26 cellular contexts compared by ENCODE assay signal in genomic region chr20:18322551-18322950, GRCh38.
"Had no signal": no experiment of that assay in that cellular context is flagged by ENCODE, and none has a peak within 500 bp of the region (broad histone marks: within the 10 kb centered on the region; RNA-seq: fewer than 3 reads in every experiment).

No MANE protein-coding gene starts in this region.

- H3K9me3 ChIP-seq: body of pancreas, SJSA1 had no signal

- ATAC-seq: activated CD8-positive, alpha-beta memory T cell treated with anti-CD3 and anti-CD28 coated beads, Interleukin-2, amount 10 ng/mL, durations not matched to agents 7 days and 5 days; activated naive CD4-positive, alpha-beta T cell treated with anti-CD3 and anti-CD28 coated beads, Interleukin-2, amount 50 U/mL, for 72 hours; activated naive CD8-positive, alpha-beta T cell treated with anti-CD3 and anti-CD28 coated beads, Interleukin-2, amount 50 U/mL, for 24 hours; body of pancreas; PC-3 had no signal

- DNase-seq: activated B cell treated with CpG ODN at 0.5 μM for 24 hours; activated CD4-positive, alpha-beta T cell treated with anti-CD3 and anti-CD28 coated beads for 1 hour; activated CD4-positive, alpha-beta T cell treated with anti-CD3 and anti-CD28 coated beads, Interleukin-2, amount 10 ng/mL, durations not matched to agents 24 days and 14 days; activated CD4-positive, alpha-beta T cell treated with anti-CD3 and anti-CD28 coated beads, Interleukin-2, amount 50 U/mL, for 48 hours; activated CD8-positive, alpha-beta memory T cell treated with anti-CD3 and anti-CD28 coated beads, Interleukin-2, amount 10 ng/mL, durations not matched to agents 7 days and 5 days; activated effector memory CD4-positive, alpha-beta T cell treated with Interleukin-2 at 50 U/mL for 16 hours; activated naive CD4-positive, alpha-beta T cell treated with Interleukin-2 at 50 U/mL for 16 hours; activated naive CD8-positive, alpha-beta T cell treated with anti-CD3 and anti-CD28 coated beads, Interleukin-2, amount 50 U/mL, for 24 hours; activated T-cell treated with anti-CD3 and anti-CD28 coated beads, Interleukin-2, amount 50 U/mL, for 24 hours; amniotic stem cell; body of pancreas; central memory CD4-positive, alpha-beta T cell; Karpas-422; NCI-H1105 treated with DMSO at 0.1 percent for 48 hours; NCI-H1436 treated with DMSO at 0.1 percent for 48 hours; NCI-H187; NCI-H2081; NCI-H524; PC-3; SHP77 had no signal

- H3K27ac Mint-ChIP-seq: activated B cell treated with CpG ODN at 0.5 μM for 24 hours; activated CD4-positive, alpha-beta T cell treated with anti-CD3 and anti-CD28 coated beads, Interleukin-2, amount 10 ng/mL, durations not matched to agents 24 days and 14 days; activated CD8-positive, alpha-beta memory T cell treated with anti-CD3 and anti-CD28 coated beads, Interleukin-2, amount 10 ng/mL, durations not matched to agents 7 days and 5 days; activated naive CD4-positive, alpha-beta T cell treated with anti-CD3 and anti-CD28 coated beads, Interleukin-2, amount 50 U/mL, for 72 hours; activated naive CD8-positive, alpha-beta T cell treated with anti-CD3 and anti-CD28 coated beads, Interleukin-2, amount 50 U/mL, for 24 hours; activated T-cell treated with anti-CD3 and anti-CD28 coated beads, Interleukin-2, amount 50 U/mL, for 24 hours; activated T-helper 1 cell treated with anti-CD3 and anti-CD28 coated beads, Interleukin-12 subunit alpha, Interleukin-12 subunit beta, Interleukin-2, Interleukin-4 antibody, amounts not matched to agents 30 ng/mL and 10 ng/mL and 1 ng/mL, durations not matched to agents 14 hours and 24 hours and 36 hours; T-helper 1 cell treated with Interleukin-12 subunit alpha and Interleukin-12 subunit beta and Interleukin-4 antibody, amounts not matched to agents 30 μg/mL and 1 μg/mL, for 36 hours had no signal

- H3K27ac ChIP-seq: ascending aorta, body of pancreas, SJSA1 had no signal

- H3K36me3 Mint-ChIP-seq: activated CD8-positive, alpha-beta memory T cell treated with anti-CD3 and anti-CD28 coated beads, Interleukin-2, amount 10 ng/mL, durations not matched to agents 7 days and 5 days had no signal

- H3K36me3 ChIP-seq: ascending aorta had no signal

- H3K4me3 ChIP-seq: ascending aorta, body of pancreas, SJSA1 had no signal

- H3K4me1 ChIP-seq: ascending aorta, body of pancreas, SJSA1 had no signal

- H3K4me1 Mint-ChIP-seq: activated B cell treated with CpG ODN at 0.5 μM for 24 hours; activated CD4-positive, alpha-beta T cell treated with anti-CD3 and anti-CD28 coated beads, Interleukin-2, amount 10 ng/mL, durations not matched to agents 24 days and 14 days; activated CD8-positive, alpha-beta memory T cell treated with anti-CD3 and anti-CD28 coated beads, Interleukin-2, amount 10 ng/mL, durations not matched to agents 7 days and 5 days; activated naive CD8-positive, alpha-beta T cell treated with anti-CD3 and anti-CD28 coated beads, Interleukin-2, amount 50 U/mL, for 24 hours had no signal

- H3K9me3 Mint-ChIP-seq: activated CD4-positive, alpha-beta T cell treated with anti-CD3 and anti-CD28 coated beads, Interleukin-2, amount 10 ng/mL, durations not matched to agents 24 days and 14 days; activated naive CD4-positive, alpha-beta T cell treated with anti-CD3 and anti-CD28 coated beads, Interleukin-2, amount 50 U/mL, for 72 hours; T-helper 1 cell treated with Interleukin-12 subunit alpha and Interleukin-12 subunit beta and Interleukin-4 antibody, amounts not matched to agents 30 μg/mL and 1 μg/mL, for 36 hours had no signal

- H3K4me3 Mint-ChIP-seq: activated B cell treated with CpG ODN at 0.5 μM for 24 hours; activated CD4-positive, alpha-beta T cell treated with anti-CD3 and anti-CD28 coated beads, Interleukin-2, amount 10 ng/mL, durations not matched to agents 24 days and 14 days; activated CD8-positive, alpha-beta memory T cell treated with anti-CD3 and anti-CD28 coated beads, Interleukin-2, amount 10 ng/mL, durations not matched to agents 7 days and 5 days; activated naive CD8-positive, alpha-beta T cell treated with anti-CD3 and anti-CD28 coated beads, Interleukin-2, amount 50 U/mL, for 24 hours; activated T-cell treated with anti-CD3 and anti-CD28 coated beads, Interleukin-2, amount 50 U/mL, for 24 hours; activated T-helper 1 cell treated with anti-CD3 and anti-CD28 coated beads, Interleukin-12 subunit alpha, Interleukin-12 subunit beta, Interleukin-2, Interleukin-4 antibody, amounts not matched to agents 30 ng/mL and 10 ng/mL and 1 ng/mL, durations not matched to agents 14 hours and 24 hours and 36 hours; T-helper 1 cell treated with Interleukin-12 subunit alpha and Interleukin-12 subunit beta and Interleukin-4 antibody, amounts not matched to agents 30 μg/mL and 1 μg/mL, for 36 hours had no signal

- FAIRE-seq: RCC 7860 had no signal

- H3K27me3 Mint-ChIP-seq: activated B cell treated with CpG ODN at 0.5 μM for 24 hours; activated CD4-positive, alpha-beta T cell treated with anti-CD3 and anti-CD28 coated beads, Interleukin-2, amount 10 ng/mL, durations not matched to agents 24 days and 14 days; activated CD8-positive, alpha-beta memory T cell treated with anti-CD3 and anti-CD28 coated beads, Interleukin-2, amount 10 ng/mL, durations not matched to agents 7 days and 5 days; activated naive CD8-positive, alpha-beta T cell treated with anti-CD3 and anti-CD28 coated beads, Interleukin-2, amount 50 U/mL, for 24 hours; activated T-cell treated with anti-CD3 and anti-CD28 coated beads, Interleukin-2, amount 50 U/mL, for 24 hours had no signal

- H3K27me3 ChIP-seq: ascending aorta, body of pancreas, SJSA1 had no signal
